In genomic region chr14:104665092-104665662, GRCh38 we compare ENCODE assay signal across 8 cellular contexts. TPM values are rescaled to one million over a fixed set of nuclear protein-coding genes. Genes with fewer than 3 reads are reported as not detected.
DNase-seq lines count a peak whose midpoint lies in the region; ATAC-seq and TF ChIP-seq lines count a peak whose summit lies in the region.

No MANE protein-coding gene starts in this region.

- TF ChIP-seq CTCF in body of pancreas (IDR thresholded peaks at IDR 0.05) (no peak), mucosa of descending colon (IDR thresholded peaks at IDR 0.05) (no peak)

- H3K36me3 ChIP-seq in BLaER1 treated with 17β-estradiol and CSF1 and Interleukin-3, amounts not matched to agents 10 nM and 100 nM: no peaks in the 10 kb centered on the region
- no peaks in the 10 kb centered on the region for H3K36me3 ChIP-seq in body of pancreas (replicated peaks in 1 of 2; ENCODE audit: insufficient read depth in 1 of 2, low read depth in 2 of 2)
- H3K36me3 ChIP-seq in mucosa of descending colon (ENCODE audit: low read depth): no peaks in the 10 kb centered on the region

- H4K20me1 ChIP-seq in BLaER1 treated with 17β-estradiol and CSF1 and Interleukin-3, amounts not matched to agents 10 nM and 100 nM: peaks cover 0 to 4% (median 0%) of the 10 kb centered on the region in 11 experiments; a peak in 1 of 22 replicates

- peak overlapping the region; percentile 61 to 80 (median 74) for H3K4me2 ChIP-seq in BLaER1 treated with 17β-estradiol and CSF1 and Interleukin-3, amounts not matched to agents 10 nM and 100 nM

- peak in 1 of 3 donors; percentile 7 for TF ChIP-seq POLR2A in body of pancreas (IDR thresholded peaks at IDR 0.05)

- intact Hi-C loops in body of pancreas (cut with DNase I) (no loop called here), mucosa of descending colon (cut with DNase I, micrococcal nuclease) (no loop called here)

- WGBS in body of pancreas, 2 donors: 67% methylated on average over 2 of the region's 2 CpGs; no CpG with 5 or more reads in 1 of the 2 donors

- H3K27ac ChIP-seq in BLaER1 treated with 17β-estradiol and CSF1 and Interleukin-3, amounts not matched to agents 10 nM and 100 nM: peak overlapping the region; percentile 47 to 78 (median 68); a peak in 20 of 22 replicates
- peak overlapping the region; percentile 58 to 85 (median 78) for H3K27ac ChIP-seq in body of pancreas

- H3K4me1 ChIP-seq in BLaER1 treated with 17β-estradiol and CSF1 and Interleukin-3, amounts not matched to agents 10 nM and 100 nM: peaks cover 35 to 69% (median 52%) of the 10 kb centered on the region in 10 experiments
- H3K4me1 ChIP-seq in body of pancreas: peaks cover 16% of the 10 kb centered on the region
- H3K4me1 ChIP-seq in mucosa of descending colon (ENCODE audit: low read depth): peaks cover 12% of the 10 kb centered on the region

- H3K4me3 ChIP-seq in BLaER1 treated with 17β-estradiol and CSF1 and Interleukin-3, amounts not matched to agents 10 nM and 100 nM: no peak overlapping the region; a peak in 1 of 20 replicates
- H3K4me3 ChIP-seq in body of pancreas: no peak overlapping the region
- H3K4me3 ChIP-seq in mucosa of descending colon: no peak overlapping the region

- 0 out of 22 replicates have a peak, but pooled peaks cover 0 to 6% (median 0%) of the 10 kb centered on the region in 11 experiments for H3K9me3 ChIP-seq in BLaER1 treated with 17β-estradiol and CSF1 and Interleukin-3, amounts not matched to agents 10 nM and 100 nM (replicated peaks in 1 of 11)
- no peaks in the 10 kb centered on the region for H3K9me3 ChIP-seq in body of pancreas
- no peaks in the 10 kb centered on the region for H3K9me3 ChIP-seq in mucosa of descending colon

- no peaks in the 10 kb centered on the region for H3K27me3 ChIP-seq in BLaER1 treated with 17β-estradiol and CSF1 and Interleukin-3, amounts not matched to agents 10 nM and 100 nM
- H3K27me3 ChIP-seq in body of pancreas: no peaks in the 10 kb centered on the region

- ATAC-seq in body of pancreas (no peak), mucosa of descending colon (peak; percentile 66), GM18861 (IDR thresholded peaks at IDR 0.05; ENCODE audit: unreplicated experiment) (no peak)

- H3K9ac ChIP-seq in BLaER1 treated with 17β-estradiol and CSF1 and Interleukin-3, amounts not matched to agents 10 nM and 100 nM: peak overlapping the region; percentile 16 to 71 (median 56); a peak in 19 of 22 replicates

- DNase-seq in HCEC 1CT: peak; percentile 17
- DNase-seq in body of pancreas: no peak
- DNase-seq in mucosa of descending colon: no peak
- no peak for DNase-seq in NCI-H446 treated with DMSO at 0.1 percent for 48 hours (lab: John Stamatoyannopoulos, UW)
- DNase-seq in NCI-H1417 (lab: John Stamatoyannopoulos, UW): no peak
- no peak for DNase-seq in amygdala (lab: John Stamatoyannopoulos, UW)

RNA-seq across cellular contexts. Expression of gene INF2, which starts 24.2 kb away (rescaled TPM):
- total RNA-seq in body of pancreas (10 to 100 TPM; 46.2 to 90.3 TPM), mucosa of descending colon (100 to 1,000 TPM; 132 to 216 (median 176) TPM)

RNA-seq across cellular contexts. Expression of gene ADSS1, which starts 58.9 kb away (rescaled TPM):
- 1 to 10 TPM; 4.0 to 4.7 TPM for total RNA-seq in body of pancreas
- 1 to 10 TPM; 2.0 to 6.0 (median 4.2) TPM for total RNA-seq in mucosa of descending colon
